Comparison of ENCODE assay signal across 9 cellular contexts in the genomic region with DNA sequence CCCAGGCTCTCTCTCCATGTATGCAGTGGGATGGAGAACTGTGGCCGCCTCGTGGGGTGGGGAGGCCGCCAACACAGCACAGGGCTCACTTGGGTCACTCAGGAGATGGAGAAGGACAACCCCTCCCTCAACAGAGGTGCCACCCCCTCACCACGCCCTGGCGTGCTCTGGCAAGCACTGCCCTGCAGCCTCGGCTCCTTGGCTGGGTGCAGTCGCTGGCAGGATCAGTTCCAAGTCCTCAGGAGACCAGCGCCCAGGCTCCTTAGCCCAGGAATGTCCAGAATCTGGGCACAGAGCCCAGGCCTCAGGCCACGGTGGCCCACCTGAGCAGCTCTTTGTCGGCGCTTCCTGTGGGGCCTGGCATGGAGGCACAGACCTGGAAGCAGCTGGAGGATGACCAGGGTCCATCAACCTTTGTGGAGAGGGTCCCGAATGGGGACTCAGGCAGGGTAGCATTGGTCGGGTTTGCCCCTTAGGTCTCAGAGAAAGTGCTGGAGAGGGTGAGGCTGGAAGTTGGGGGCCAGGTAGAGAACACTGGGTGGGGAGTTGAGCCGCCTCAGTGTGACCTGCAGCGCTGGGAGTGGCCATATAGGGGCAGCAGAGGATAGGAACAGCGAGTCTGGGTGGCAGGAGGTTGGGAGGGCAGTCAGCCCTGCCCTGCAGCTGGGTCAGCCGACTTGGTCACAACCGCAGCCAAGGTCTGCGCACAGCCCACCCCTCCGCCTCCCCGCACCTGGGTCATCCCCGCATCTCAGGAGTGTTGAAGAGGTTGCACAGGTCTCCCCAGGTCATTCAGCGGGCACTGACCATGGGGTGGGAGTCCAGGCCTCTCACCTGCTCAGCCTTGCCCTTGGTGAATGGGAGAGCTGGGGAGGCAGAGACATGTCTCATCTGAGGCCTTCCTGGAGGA. TPM values are rescaled to one million over a fixed set of nuclear protein-coding genes. Genes with fewer than 3 reads are reported as not detected.
DNase-seq lines count a peak whose midpoint lies in the region; ATAC-seq and TF ChIP-seq lines count a peak whose summit lies in the region.
"Had no signal": no experiment of that assay in that cellular context is flagged by ENCODE, and none has a peak within 500 bp of the region (broad histone marks: within the 10 kb centered on the region; RNA-seq: fewer than 3 reads in every experiment).

No MANE protein-coding gene starts in this region.

- H3K36me3 ChIP-seq in neural progenitor cell (no peaks in the 10 kb centered on the region), vagina (no peaks in the 10 kb centered on the region)

- H3K4me3 ChIP-seq in fibroblast of villous mesenchyme (ENCODE audit: low read depth, low read length) (no peak overlapping the region), neural progenitor cell (no peak overlapping the region), vagina (no peak overlapping the region)

- CTCF ChIA-PET in activated CD8-positive, alpha-beta memory T cell treated with anti-CD3 and anti-CD28 coated beads, Interleukin-2, amount 10 ng/mL, durations not matched to agents 7 days and 5 days (lab: Charles Lee), result interaction anchor here (0.6 to 2.6 kb wide), 15 partner anchors 9 to 95 kb away, joined by 3 to 24 read pairs (median 4); partner anchors contain the start of gene SPECC1L

- H3K9me3 ChIP-seq in neural progenitor cell (ENCODE audit: low read depth) (no peaks in the 10 kb centered on the region), vagina (no peaks in the 10 kb centered on the region)

- no peak overlapping the region for H3K27ac ChIP-seq in neural progenitor cell
- peak overlapping the region; percentile 25 for H3K27ac ChIP-seq in vagina

- no peaks in the 10 kb centered on the region for H3K27me3 Mint-ChIP-seq in activated CD8-positive, alpha-beta memory T cell treated with anti-CD3 and anti-CD28 coated beads, Interleukin-2, amount 10 ng/mL, durations not matched to agents 7 days and 5 days
- H3K27me3 Mint-ChIP-seq in neural progenitor cell (ENCODE audit: insufficient read depth, low read depth), result peaks cover 2% of the 10 kb centered on the region
- H3K27me3 Mint-ChIP-seq: central memory CD8-positive, alpha-beta T cell had no signal

- no peak overlapping the region for H3K4me2 ChIP-seq in neural progenitor cell

- peak; percentile 79 for ATAC-seq in activated CD8-positive, alpha-beta memory T cell treated with anti-CD3 and anti-CD28 coated beads, Interleukin-2, amount 10 ng/mL, durations not matched to agents 7 days and 5 days
- ATAC-seq in HG03354 (IDR thresholded peaks at IDR 0.05; ENCODE audit: poor library complexity, severe bottlenecking, unreplicated experiment), result no peak

- H4K20me1 ChIP-seq in neural progenitor cell (ENCODE audit: low read depth), result no peaks in the 10 kb centered on the region

- H3K4me3 Mint-ChIP-seq in activated CD8-positive, alpha-beta memory T cell treated with anti-CD3 and anti-CD28 coated beads, Interleukin-2, amount 10 ng/mL, durations not matched to agents 7 days and 5 days, result no peak overlapping the region
- peak overlapping the region; percentile 41 for H3K4me3 Mint-ChIP-seq in neural progenitor cell
- H3K4me3 Mint-ChIP-seq: central memory CD8-positive, alpha-beta T cell had no signal

- no peak overlapping the region for H3K9ac ChIP-seq in neural progenitor cell

- peak overlapping the region; percentile 51 for H2AFZ ChIP-seq in neural progenitor cell (replicated peaks)

- peak; percentile 92 for TF ChIP-seq CTCF in fibroblast of villous mesenchyme (IDR thresholded peaks at IDR 0.05; ENCODE audit: insufficient read depth, low read depth, low read length)
- TF ChIP-seq CTCF in neural progenitor cell (IDR thresholded peaks at IDR 0.05), result peak; percentile 83
- peak; percentile 36 to 97 (median 83) for TF ChIP-seq CTCF in vagina (IDR thresholded peaks at IDR 0.05)

- no peaks in the 10 kb centered on the region for H3K4me1 ChIP-seq in neural progenitor cell
- peaks cover 15% of the 10 kb centered on the region for H3K4me1 ChIP-seq in vagina

- TF ChIP-seq POLR2A in vagina (IDR thresholded peaks at IDR 0.05), result no peak

- H3K9me3 Mint-ChIP-seq in activated CD8-positive, alpha-beta memory T cell treated with anti-CD3 and anti-CD28 coated beads, Interleukin-2, amount 10 ng/mL, durations not matched to agents 7 days and 5 days (ENCODE audit: low read depth), result no peaks in the 10 kb centered on the region
- H3K9me3 Mint-ChIP-seq in neural progenitor cell, result no peaks in the 10 kb centered on the region
- H3K9me3 Mint-ChIP-seq: central memory CD8-positive, alpha-beta T cell had no signal

- no peaks in the 10 kb centered on the region for H3F3A ChIP-seq in neural progenitor cell (ENCODE audit: low read depth)

- no peaks in the 10 kb centered on the region for H3K36me3 Mint-ChIP-seq in activated CD8-positive, alpha-beta memory T cell treated with anti-CD3 and anti-CD28 coated beads, Interleukin-2, amount 10 ng/mL, durations not matched to agents 7 days and 5 days
- H3K36me3 Mint-ChIP-seq in neural progenitor cell, result no peaks in the 10 kb centered on the region

- H3K79me2 ChIP-seq in neural progenitor cell (ENCODE audit: low read depth), result no peaks in the 10 kb centered on the region

- intact Hi-C loops in vagina (cut with DNase I), result loop anchor here (5.0 kb wide), 1 partner anchor 58 kb away; the partner anchor contains the start of gene GGT5

- H3K27me3 ChIP-seq in neural progenitor cell, result no peaks in the 10 kb centered on the region
- no peaks in the 10 kb centered on the region for H3K27me3 ChIP-seq in vagina

- H3K4me1 Mint-ChIP-seq in activated CD8-positive, alpha-beta memory T cell treated with anti-CD3 and anti-CD28 coated beads, Interleukin-2, amount 10 ng/mL, durations not matched to agents 7 days and 5 days, result no peaks in the 10 kb centered on the region
- peaks cover 3% of the 10 kb centered on the region for H3K4me1 Mint-ChIP-seq in neural progenitor cell
- H3K4me1 Mint-ChIP-seq: central memory CD8-positive, alpha-beta T cell had no signal

- H3K27ac Mint-ChIP-seq in activated CD8-positive, alpha-beta memory T cell treated with anti-CD3 and anti-CD28 coated beads, Interleukin-2, amount 10 ng/mL, durations not matched to agents 7 days and 5 days, result no peak overlapping the region
- peak overlapping the region; percentile 42 for H3K27ac Mint-ChIP-seq in neural progenitor cell

- peak; percentile 64 for DNase-seq in activated CD4-positive, alpha-beta T cell treated with anti-CD3 and anti-CD28 coated beads for 48 hours
- no peak for DNase-seq in activated CD4-positive, alpha-beta T cell treated with anti-CD3 and anti-CD28 coated beads for 1 hour
- DNase-seq in NCI-H460 (ENCODE audit: extremely low read depth, low read depth), result peak; percentile 62
- DNase-seq in activated CD8-positive, alpha-beta memory T cell treated with anti-CD3 and anti-CD28 coated beads, Interleukin-2, amount 10 ng/mL, durations not matched to agents 7 days and 5 days, result peak; percentile 73
- peak; percentile 63 for DNase-seq in fibroblast of villous mesenchyme (ENCODE audit: low read depth)
- peak; percentile 85 for DNase-seq in neural progenitor cell (ENCODE audit: low spot score)
- DNase-seq in vagina (ENCODE audit: extremely low spot score in 2 of 2), result no peak

RNA-seq across cellular contexts. Expression of gene SUSD2, which starts 8.2 kb away (rescaled TPM):
- 0.02 TPM in 1 of 2 replicates, not detected in the other for total RNA-seq in NCI-H460 (2014; rRNA removed; shearing (Covaris generic))
- polyA plus RNA-seq in NCI-H460 (2014; cell fraction: nucleus; rRNA removed), result 0.07 TPM in 1 of 2 replicates, not detected in the other
- under 1 TPM; 0.52 to 0.96 TPM for total RNA-seq in activated CD8-positive, alpha-beta memory T cell treated with anti-CD3 and anti-CD28 coated beads, Interleukin-2, amount 10 ng/mL, durations not matched to agents 7 days and 5 days
- total RNA-seq in fibroblast of villous mesenchyme, result 0.64 and 1.3 TPM in 2 replicates
- total RNA-seq in neural progenitor cell (ENCODE audit: low replicate concordance), result 0.02 and 0.25 TPM in 2 replicates
- total RNA-seq in vagina, result 9.1 TPM

RNA-seq across cellular contexts. Expression of gene GGT5, which starts 55.4 kb away (rescaled TPM):
- not detected in 2 replicates for total RNA-seq in NCI-H460 (2014; rRNA removed; shearing (Covaris generic))
- polyA plus RNA-seq in NCI-H460 (2014; cell fraction: nucleus; rRNA removed), result not detected in 2 replicates
- total RNA-seq in activated CD8-positive, alpha-beta memory T cell treated with anti-CD3 and anti-CD28 coated beads, Interleukin-2, amount 10 ng/mL, durations not matched to agents 7 days and 5 days, result under 1 TPM in 1 of 2 experiments, not detected in 1; 0.40 TPM
- total RNA-seq in fibroblast of villous mesenchyme (0.97 and 2.2 TPM in 2 replicates), neural progenitor cell (ENCODE audit: low replicate concordance) (not detected in 2 replicates), vagina (61.4 TPM)

Comparison
In these comparisons a context has a peak if more than half of its experiments do, and no peak if none do; other contexts are left out.
1. DNase-seq: peak in activated CD4-positive, alpha-beta T cell treated with anti-CD3 and anti-CD28 coated beads for 48 hours (single experiment), NCI-H460 (single experiment), activated CD8-positive, alpha-beta memory T cell treated with anti-CD3 and anti-CD28 coated beads, Interleukin-2, amount 10 ng/mL, durations not matched to agents 7 days and 5 days (single experiment), fibroblast of villous mesenchyme (single experiment) and neural progenitor cell (single experiment); none in activated CD4-positive, alpha-beta T cell treated with anti-CD3 and anti-CD28 coated beads for 1 hour (single experiment) and vagina (0 of 2).
2. RNA of gene GGT5, which starts 55.4 kb away (total RNA-seq): 61.4 TPM in vagina (single experiment); 0.97 to 2.2 TPM in fibroblast of villous mesenchyme, 0.40 TPM in activated CD8-positive, alpha-beta memory T cell treated with anti-CD3 and anti-CD28 coated beads, Interleukin-2, amount 10 ng/mL, durations not matched to agents 7 days and 5 days, not detected in NCI-H460 and not detected in neural progenitor cell; every median in the first group is over 10 times any median in the second.
3. Peak in every context shown above with its lines, with median percentiles within 50 percentile points of each other: CTCF ChIP-seq.